27 cellular contexts compared by ENCODE assay signal in genomic region chr15:46933332-46933731, GRCh38.
"Had no signal": no experiment of that assay in that cellular context is flagged by ENCODE, and none has a peak within 500 bp of the region (broad histone marks: within the 10 kb centered on the region; RNA-seq: fewer than 3 reads in every experiment).

No MANE protein-coding gene starts in this region.

- H3K27me3 ChIP-seq: neural progenitor cell, neutrophil, right atrium auricular region, suprapubic skin, tibial artery, upper lobe of right lung had no signal

- H2AFZ ChIP-seq: neural progenitor cell, parathyroid adenoma had no signal

- DNase-seq: hypothalamus; immature natural killer cell; kidney; left colon; left ventricle myocardium inferior; mesendoderm; naive B cell; natural killer cell; nephron progenitor cell; occipital lobe; stimulated activated CD4-positive, alpha-beta T cell treated with anti-CD3 and anti-CD28 coated beads, Interleukin-12 subunit alpha, Interleukin-12 subunit beta, amount 100 ng/mL, for 4 hours; stimulated activated CD4-positive, alpha-beta T cell treated with anti-CD3 and anti-CD28 coated beads, Interleukin-15, amount 100 ng/mL, for 24 hours; stimulated activated CD4-positive, alpha-beta T cell treated with anti-CD3 and anti-CD28 coated beads, Interleukin-2, amount 100 ng/mL, for 24 hours; stimulated activated CD4-positive, alpha-beta T cell treated with anti-CD3 and anti-CD28 coated beads, Interleukin-4, amount 100 ng/mL, for 1 hour; stimulated activated naive B cell treated with anti-CD40 and anti-IgM and Interleukin-4, amounts not matched to agents 10 μg/mL and 1 μg/mL and 100 μg/mL, for 72 hours; tibial artery; trophoblast cell; upper lobe of right lung had no signal

- H3K9ac ChIP-seq: neural progenitor cell, parathyroid adenoma had no signal

- H3K9me3 ChIP-seq: left ventricle myocardium inferior, neutrophil, right atrium auricular region, suprapubic skin, thoracic aorta, tibial artery, upper lobe of right lung had no signal

- H3K79me2 ChIP-seq: parathyroid adenoma had no signal

- H3K27ac ChIP-seq: left ventricle myocardium inferior, neural progenitor cell, neutrophil, parathyroid adenoma, right atrium auricular region, skin epidermis, suprapubic skin, thoracic aorta, tibial artery, upper lobe of right lung had no signal

- H3K4me3 ChIP-seq: left ventricle myocardium inferior, lung, neural progenitor cell, right atrium auricular region, skin epidermis, suprapubic skin, thoracic aorta, tibial artery, upper lobe of right lung had no signal

- H3K36me3 ChIP-seq: left ventricle myocardium inferior, neural progenitor cell, neutrophil, right atrium auricular region, suprapubic skin, thoracic aorta, tibial artery, upper lobe of right lung had no signal

- ATAC-seq: left colon; natural killer cell; sciatic nerve; stimulated activated naive B cell treated with anti-CD40 and anti-IgM and Interleukin-4, amounts not matched to agents 10 μg/mL and 1 μg/mL and 100 μg/mL, for 72 hours; upper lobe of right lung had no signal

- H3K4me1 ChIP-seq: left ventricle myocardium inferior, neural progenitor cell, parathyroid adenoma, right atrium auricular region, suprapubic skin, tibial artery, upper lobe of right lung had no signal

- H3K4me2 ChIP-seq: neural progenitor cell had no signal
